In the genomic region with DNA sequence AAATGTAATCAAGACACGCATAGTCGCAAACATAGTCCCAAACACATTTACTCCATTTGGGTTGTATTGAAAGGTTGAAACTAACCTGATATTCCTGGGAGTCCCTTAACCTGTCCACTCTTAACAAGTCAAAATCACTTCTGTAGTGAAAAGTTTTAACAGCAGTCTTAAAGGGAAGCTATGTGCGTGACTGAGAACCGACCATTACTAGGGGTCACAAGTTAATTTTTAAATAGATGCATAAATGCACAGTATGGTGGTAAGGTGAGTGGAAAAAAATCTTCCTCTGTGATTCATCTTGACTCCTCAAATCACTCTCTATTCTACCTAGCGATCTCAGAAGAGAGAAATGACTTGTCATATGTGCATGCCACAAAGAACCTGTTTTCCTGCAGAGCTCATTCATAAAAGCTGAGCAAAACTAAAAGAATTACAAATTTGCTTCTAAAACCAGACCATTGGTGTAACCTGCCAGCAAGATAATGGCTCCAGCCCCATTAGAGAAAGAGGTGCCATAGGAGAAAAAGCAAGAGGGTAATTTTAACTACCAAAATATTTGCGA, we compare ENCODE assay signal across 9 cellular contexts. TPM values are rescaled to one million over a fixed set of nuclear protein-coding genes. Genes with fewer than 3 reads are reported as not detected.
DNase-seq lines count a peak whose midpoint lies in the region; ATAC-seq and TF ChIP-seq lines count a peak whose summit lies in the region.
"Had no signal": no experiment of that assay in that cellular context is flagged by ENCODE, and none has a peak within 500 bp of the region (broad histone marks: within the 10 kb centered on the region; RNA-seq: fewer than 3 reads in every experiment).

No MANE protein-coding gene starts in this region.

- ATAC-seq in GM19035 (IDR thresholded peaks at IDR 0.05; ENCODE audit: unreplicated experiment): peak; percentile 66
- peak; percentile 77 for ATAC-seq in HG02885 (IDR thresholded peaks at IDR 0.05; ENCODE audit: poor library complexity, unreplicated experiment)

- H3K27me3 Mint-ChIP-seq in T-helper 2 cell treated with Interferon-gamma antibody and Interleukin-4, amounts not matched to agents 5 μg/mL and 100 μg/mL, for 36 hours (ENCODE audit: low read depth): no peaks in the 10 kb centered on the region

- H3K4me1 ChIP-seq in tibial nerve: no peaks in the 10 kb centered on the region

- peaks cover 63% of the 10 kb centered on the region for H3K4me1 Mint-ChIP-seq in T-helper 2 cell treated with Interferon-gamma antibody and Interleukin-4, amounts not matched to agents 5 μg/mL and 100 μg/mL, for 36 hours (ENCODE audit: low read depth)

- H3K9me3 ChIP-seq in tibial nerve: no peaks in the 10 kb centered on the region

- H3K9me3 Mint-ChIP-seq in T-helper 2 cell treated with Interferon-gamma antibody and Interleukin-4, amounts not matched to agents 5 μg/mL and 100 μg/mL, for 36 hours: peaks cover 1% of the 10 kb centered on the region

- 88 to 93% methylated on average over 6 of the region's 6 CpGs for WGBS in tibial nerve, 2 donors

- TF ChIP-seq EP300 in tibial nerve (IDR thresholded peaks at IDR 0.05): no peak

- peak overlapping the region in 1 of 4 donors; percentile 37 for H3K27ac ChIP-seq in tibial nerve

- H3K27ac Mint-ChIP-seq in T-helper 2 cell treated with Interferon-gamma antibody and Interleukin-4, amounts not matched to agents 5 μg/mL and 100 μg/mL, for 36 hours: peak overlapping the region; percentile 82

- no peak for TF ChIP-seq POLR2A in tibial nerve (IDR thresholded peaks at IDR 0.05)

- H3K4me3 Mint-ChIP-seq in T-helper 2 cell treated with Interferon-gamma antibody and Interleukin-4, amounts not matched to agents 5 μg/mL and 100 μg/mL, for 36 hours: peak overlapping the region; percentile 73

- in situ Hi-C loops in Caki2 (cut with HindIII; ENCODE audit: low pct_unique_long_range_greater_than_20kb, low sequenced_read_pairs): no loop called here

- peaks cover 41% of the 10 kb centered on the region for H3K36me3 Mint-ChIP-seq in T-helper 2 cell treated with Interferon-gamma antibody and Interleukin-4, amounts not matched to agents 5 μg/mL and 100 μg/mL, for 36 hours (ENCODE audit: low read depth)

- peak; percentile 16 for DNase-seq in Caki2 (ENCODE audit: low read depth)
- DNase-seq in T-helper 2 cell treated with Interferon-gamma antibody and Interleukin-4, amounts not matched to agents 5 μg/mL and 100 μg/mL, for 36 hours (ENCODE audit: low spot score): no peak
- no peak for DNase-seq in NCI-H82 treated with DMSO at 0.1 percent for 48 hours (lab: John Stamatoyannopoulos, UW; ENCODE audit: unreplicated experiment)
- DNase-seq in tibial nerve (ENCODE audit: low spot score in 2 of 2): no peak
- DNase-seq in AG20443 (ENCODE audit: low spot score): no peak
- DNase-seq in putamen (ENCODE audit: low spot score): no peak
- DNase-seq: kidney had no signal

- no peaks in the 10 kb centered on the region for H3K27me3 ChIP-seq in tibial nerve

- TF ChIP-seq CTCF in tibial nerve (IDR thresholded peaks at IDR 0.05): no peak

- peaks cover 0 to 2% (median 0%) of the 10 kb centered on the region in 3 donors for H3K36me3 ChIP-seq in tibial nerve

- no peak overlapping the region for H3K4me3 ChIP-seq in tibial nerve

RNA-seq across cellular contexts. Expression of gene GPR15, which starts 4.8 kb away (rescaled TPM):
- total RNA-seq in Caki2 (2014; rRNA removed; shearing (Covaris generic); ENCODE audit: low replicate concordance): not detected in 2 replicates
- total RNA-seq in tibial nerve: not detected
- total RNA-seq: kidney had no signal

RNA-seq across cellular contexts. Expression of gene CLDND1, which starts 13.8 kb away (rescaled TPM):
- 44.4 and 46.5 TPM in 2 replicates for total RNA-seq in Caki2 (2014; rRNA removed; shearing (Covaris generic); ENCODE audit: low replicate concordance)
- total RNA-seq in tibial nerve: 100 to 1,000 TPM; 106 to 191 (median 172) TPM

RNA-seq across cellular contexts. Expression of gene OR5K2, which starts 39.1 kb away (rescaled TPM):
- total RNA-seq in Caki2 (2014; rRNA removed; shearing (Covaris generic); ENCODE audit: low replicate concordance): not detected in 2 replicates
- not detected for total RNA-seq in tibial nerve
- total RNA-seq: kidney had no signal

RNA-seq across cellular contexts. Expression of gene CPOX, which starts 56.9 kb away (rescaled TPM):
- 15.0 and 17.0 TPM in 2 replicates for total RNA-seq in Caki2 (2014; rRNA removed; shearing (Covaris generic); ENCODE audit: low replicate concordance)
- total RNA-seq in tibial nerve: 10 to 100 TPM; 19.0 to 36.4 (median 23.4) TPM
